In genomic region chr5:149422429-149423286, GRCh38 we compare ENCODE assay signal across 9 cellular contexts. TPM values are rescaled to one million over a fixed set of nuclear protein-coding genes. Genes with fewer than 3 reads are reported as not detected.
A peak's percentile ranks its signal among the peaks of the same experiment; 100 is the strongest.
DNase-seq lines count a peak whose midpoint lies in the region; ATAC-seq and TF ChIP-seq lines count a peak whose summit lies in the region.
"Had no signal": no experiment of that assay in that cellular context is flagged by ENCODE, and none has a peak within 500 bp of the region (broad histone marks: within the 10 kb centered on the region; RNA-seq: fewer than 3 reads in every experiment).

No MANE protein-coding gene starts in this region.

- peak; percentile 73 for DNase-seq in EL
- DNase-seq in UCSD-AML1 (lab: John Stamatoyannopoulos, UW; ENCODE audit: unreplicated experiment), result peak; percentile 86
- DNase-seq in cardiac septum (ENCODE audit: low spot score), result peak; percentile 90
- DNase-seq in progenitor cell of endocrine pancreas (ENCODE audit: low spot score, unreplicated experiment), result no peak

- intact Hi-C loops in cardiac septum (cut with DNase I), result no loop called here

- H3K4me3 Mint-ChIP-seq in progenitor cell of endocrine pancreas (ENCODE audit: low read depth), result no peak overlapping the region

- H3K27me3 Mint-ChIP-seq in progenitor cell of endocrine pancreas, result no peaks in the 10 kb centered on the region

- no peak for ATAC-seq in GM19328 (IDR thresholded peaks at IDR 0.05; ENCODE audit: unreplicated experiment)
- no peak for ATAC-seq in GM18867 (IDR thresholded peaks at IDR 0.05; ENCODE audit: unreplicated experiment)
- no peak for ATAC-seq in GM19397 (IDR thresholded peaks at IDR 0.05; ENCODE audit: unreplicated experiment)
- no peak for ATAC-seq in HG02852 (IDR thresholded peaks at IDR 0.05; ENCODE audit: unreplicated experiment)
- ATAC-seq: activated CD4-positive, CD25-positive, alpha-beta regulatory T cell treated with anti-CD3 and anti-CD28 coated beads, Interleukin-2, amount 50 U/mL, for 24 hours had no signal

- H3K27ac Mint-ChIP-seq in progenitor cell of endocrine pancreas, result peak overlapping the region; percentile 64

- peaks cover 11% of the 10 kb centered on the region for H3K4me1 Mint-ChIP-seq in progenitor cell of endocrine pancreas (ENCODE audit: low read depth)

- no peak for TF ChIP-seq CTCF in progenitor cell of endocrine pancreas (IDR thresholded peaks at IDR 0.05; ENCODE audit: unreplicated experiment)

- no peaks in the 10 kb centered on the region for H3K9me3 Mint-ChIP-seq in progenitor cell of endocrine pancreas (ENCODE audit: low read depth)

- no peaks in the 10 kb centered on the region for H3K36me3 Mint-ChIP-seq in progenitor cell of endocrine pancreas (ENCODE audit: insufficient read depth)

RNA-seq across cellular contexts. Expression of gene IL17B, which starts 43.6 kb away (rescaled TPM):
- total RNA-seq in cardiac septum, result not detected
- total RNA-seq in progenitor cell of endocrine pancreas, result not detected in 2 replicates
